16 cellular contexts compared by ENCODE assay signal in genomic region chr17:43356999-43357398, GRCh38. TPM values are rescaled to one million over a fixed set of nuclear protein-coding genes. Genes with fewer than 3 reads are reported as not detected.
A peak's percentile ranks its signal among the peaks of the same experiment; 100 is the strongest.
DNase-seq lines count a peak whose midpoint lies in the region; ATAC-seq and TF ChIP-seq lines count a peak whose summit lies in the region.
"Had no signal": no experiment of that assay in that cellular context is flagged by ENCODE, and none has a peak within 500 bp of the region (broad histone marks: within the 10 kb centered on the region; RNA-seq: fewer than 3 reads in every experiment).

No MANE protein-coding gene starts in this region.

- H3K4me3 ChIP-seq in AG09309 (ENCODE audit: control insufficient read depth, low read depth, low read length), result no peak overlapping the region

- ATAC-seq in HG02852 (IDR thresholded peaks at IDR 0.05; ENCODE audit: unreplicated experiment) (no peak), HG03139 (IDR thresholded peaks at IDR 0.05; ENCODE audit: unreplicated experiment) (no peak), GM18858 (IDR thresholded peaks at IDR 0.05; ENCODE audit: unreplicated experiment) (no peak)
- ATAC-seq: activated naive CD4-positive, alpha-beta T cell treated with anti-CD3 and anti-CD28 coated beads, Interleukin-2, amount 50 U/mL, for 72 hours; naive thymus-derived CD8-positive, alpha-beta T cell had no signal

- DNase-seq in AG09309 (ENCODE audit: low read depth) (peak; percentile 78), M059J (ENCODE audit: low read depth) (peak; percentile 97), chondrocyte (ENCODE audit: low spot score) (no peak)
- DNase-seq in activated naive CD4-positive, alpha-beta T cell treated with anti-CD3 and anti-CD28 coated beads, Interleukin-2, amount 10 ng/mL, durations not matched to agents 7 days and 5 days, result no peak
- DNase-seq: activated CD4-positive, alpha-beta memory T cell treated with anti-CD3 and anti-CD28 coated beads, Interleukin-2, amount 10 ng/mL, durations not matched to agents 7 days and 5 days; effector memory CD4-positive, alpha-beta T cell; naive thymus-derived CD8-positive, alpha-beta T cell; NCI-H1092 treated with DMSO at 0.1 percent for 48 hours; NCI-H774; stimulated activated CD4-positive, alpha-beta T cell treated with anti-CD3 and anti-CD28 coated beads, Interleukin-1b, Interleukin-23, amount 100 ng/mL, for 48 hours; stimulated activated naive CD4-positive, alpha-beta T cell had no signal

- H3K9me3 Mint-ChIP-seq in chondrocyte (ENCODE audit: low read depth), result no peaks in the 10 kb centered on the region
- H3K9me3 Mint-ChIP-seq in nephron, result peaks cover 11% of the 10 kb centered on the region
- peaks cover 7% of the 10 kb centered on the region for H3K9me3 Mint-ChIP-seq in activated naive CD4-positive, alpha-beta T cell treated with anti-CD3 and anti-CD28 coated beads, Interleukin-2, amount 10 ng/mL, durations not matched to agents 7 days and 5 days
- H3K9me3 Mint-ChIP-seq: activated naive CD4-positive, alpha-beta T cell treated with anti-CD3 and anti-CD28 coated beads, Interleukin-2, amount 50 U/mL, for 72 hours; naive thymus-derived CD8-positive, alpha-beta T cell had no signal

- no peak for TF ChIP-seq CTCF in AG09309 (IDR thresholded peaks at IDR 0.05; ENCODE audit: control insufficient read depth, insufficient read depth, low read depth, low read length, missing control alignments)
- no peak for TF ChIP-seq CTCF in chondrocyte (IDR thresholded peaks at IDR 0.05)
- TF ChIP-seq CTCF in nephron (IDR thresholded peaks at IDR 0.05; ENCODE audit: unreplicated experiment in 3 of 3), result no peak

- H3K4me3 Mint-ChIP-seq in chondrocyte (ENCODE audit: unreplicated experiment) (peak overlapping the region; percentile 18), nephron (peak overlapping the region in 1 of 3 experiments; percentile 30)
- H3K4me3 Mint-ChIP-seq in activated naive CD4-positive, alpha-beta T cell treated with anti-CD3 and anti-CD28 coated beads, Interleukin-2, amount 10 ng/mL, durations not matched to agents 7 days and 5 days, result no peak overlapping the region
- H3K4me3 Mint-ChIP-seq: activated CD4-positive, alpha-beta memory T cell treated with anti-CD3 and anti-CD28 coated beads, Interleukin-2, amount 10 ng/mL, durations not matched to agents 7 days and 5 days had no signal

- CTCF ChIA-PET in activated naive CD4-positive, alpha-beta T cell treated with anti-CD3 and anti-CD28 coated beads, Interleukin-2, amount 10 ng/mL, durations not matched to agents 7 days and 5 days (lab: Charles Lee), result interaction anchor here (1.0 to 1.5 kb wide), 5 partner anchors 12 to 127 kb away, joined by 3 to 5 read pairs (median 3); partner anchors contain the start of gene DHX8

- no peaks in the 10 kb centered on the region for H3K27me3 Mint-ChIP-seq in chondrocyte (ENCODE audit: low read depth)
- no peaks in the 10 kb centered on the region for H3K27me3 Mint-ChIP-seq in nephron (ENCODE audit: low read depth)
- peaks cover 6% of the 10 kb centered on the region for H3K27me3 Mint-ChIP-seq in activated naive CD4-positive, alpha-beta T cell treated with anti-CD3 and anti-CD28 coated beads, Interleukin-2, amount 10 ng/mL, durations not matched to agents 7 days and 5 days

- H3K27ac Mint-ChIP-seq in chondrocyte (ENCODE audit: unreplicated experiment), result peak overlapping the region; percentile 95
- peak overlapping the region; percentile 30 to 84 (median 51) for H3K27ac Mint-ChIP-seq in nephron
- H3K27ac Mint-ChIP-seq in activated naive CD4-positive, alpha-beta T cell treated with anti-CD3 and anti-CD28 coated beads, Interleukin-2, amount 10 ng/mL, durations not matched to agents 7 days and 5 days, result no peak overlapping the region
- H3K27ac Mint-ChIP-seq: activated CD4-positive, alpha-beta memory T cell treated with anti-CD3 and anti-CD28 coated beads, Interleukin-2, amount 10 ng/mL, durations not matched to agents 7 days and 5 days; activated naive CD4-positive, alpha-beta T cell treated with anti-CD3 and anti-CD28 coated beads, Interleukin-2, amount 50 U/mL, for 72 hours had no signal

- H3K4me1 Mint-ChIP-seq in chondrocyte (ENCODE audit: low read depth) (peaks cover 39% of the 10 kb centered on the region), nephron (peaks cover 58% of the 10 kb centered on the region)
- H3K4me1 Mint-ChIP-seq in activated naive CD4-positive, alpha-beta T cell treated with anti-CD3 and anti-CD28 coated beads, Interleukin-2, amount 10 ng/mL, durations not matched to agents 7 days and 5 days, result peaks cover 19% of the 10 kb centered on the region

- H3K36me3 Mint-ChIP-seq in chondrocyte (ENCODE audit: low read depth) (no peaks in the 10 kb centered on the region), nephron (ENCODE audit: low read depth) (peaks cover 17% of the 10 kb centered on the region)
- H3K36me3 Mint-ChIP-seq in activated naive CD4-positive, alpha-beta T cell treated with anti-CD3 and anti-CD28 coated beads, Interleukin-2, amount 10 ng/mL, durations not matched to agents 7 days and 5 days, result peaks cover 3% of the 10 kb centered on the region

RNA-seq across cellular contexts. Expression of gene ARL4D, which starts 41.8 kb away (rescaled TPM):
- 15.1 and 18.4 TPM in 2 replicates for total RNA-seq in M059J (2014; rRNA removed; shearing (Covaris generic))
- total RNA-seq in chondrocyte, result 33.8 to 38.0 TPM (median 37.5 TPM) in 3 replicates

Comparison
In these comparisons a context has a peak if more than half of its experiments do, and no peak if none do; other contexts are left out.
1. DNase-seq: peak in AG09309 (single experiment) and M059J (single experiment); none in chondrocyte (single experiment) and activated naive CD4-positive, alpha-beta T cell treated with anti-CD3 and anti-CD28 coated beads, Interleukin-2, amount 10 ng/mL, durations not matched to agents 7 days and 5 days (single experiment).